ENCODE assay signal across 1 cellular context in the genomic region with DNA sequence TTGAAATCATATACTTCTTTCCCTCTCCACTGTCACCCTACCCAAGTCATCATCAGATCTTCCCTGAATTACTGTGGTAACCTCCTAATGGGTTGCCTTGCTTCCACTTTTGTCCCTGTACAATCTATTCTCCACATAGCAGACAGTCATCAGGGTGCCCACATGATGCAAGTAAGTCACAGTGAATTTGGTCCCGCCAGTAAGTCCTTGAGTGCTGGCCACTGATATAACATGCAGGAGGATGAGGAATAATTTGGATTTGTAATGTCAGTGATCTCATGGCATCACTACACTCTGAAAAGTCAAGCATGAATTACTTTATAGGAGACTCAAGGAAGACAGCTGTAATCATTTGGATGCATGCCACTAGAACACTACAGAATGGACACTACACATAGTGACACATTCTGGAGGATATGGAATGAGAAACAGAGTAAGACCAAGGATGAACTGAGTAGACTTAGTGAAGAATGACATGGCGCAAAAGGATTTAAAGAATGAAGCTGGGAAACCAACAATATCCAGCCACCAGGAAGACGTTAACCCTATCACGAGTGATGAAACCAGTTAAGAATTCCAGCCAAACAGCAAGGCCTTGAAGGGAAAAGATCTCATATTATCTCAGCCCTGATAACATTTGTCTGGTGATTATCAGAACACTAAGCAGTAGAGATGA.
TF ChIP-seq lines count a peak whose summit lies in the region.

No MANE protein-coding gene starts in this region.

TF ChIP-seq in SK-N-SH, 30 proteins besides CTCF, POLR2A, EP300 and RAD21 (continued from another document):
- TF ChIP-seq, protein P1, sequence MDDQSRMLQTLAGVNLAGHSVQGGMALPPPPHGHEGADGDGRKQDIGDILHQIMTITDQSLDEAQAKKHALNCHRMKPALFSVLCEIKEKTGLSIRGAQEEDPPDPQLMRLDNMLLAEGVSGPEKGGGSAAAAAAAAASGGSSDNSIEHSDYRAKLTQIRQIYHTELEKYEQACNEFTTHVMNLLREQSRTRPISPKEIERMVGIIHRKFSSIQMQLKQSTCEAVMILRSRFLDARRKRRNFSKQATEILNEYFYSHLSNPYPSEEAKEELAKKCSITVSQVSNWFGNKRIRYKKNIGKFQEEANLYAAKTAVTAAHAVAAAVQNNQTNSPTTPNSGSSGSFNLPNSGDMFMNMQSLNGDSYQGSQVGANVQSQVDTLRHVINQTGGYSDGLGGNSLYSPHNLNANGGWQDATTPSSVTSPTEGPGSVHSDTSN (IDR thresholded peaks at IDR 0.05), result peak; percentile 78
- TF ChIP-seq, protein P2, sequence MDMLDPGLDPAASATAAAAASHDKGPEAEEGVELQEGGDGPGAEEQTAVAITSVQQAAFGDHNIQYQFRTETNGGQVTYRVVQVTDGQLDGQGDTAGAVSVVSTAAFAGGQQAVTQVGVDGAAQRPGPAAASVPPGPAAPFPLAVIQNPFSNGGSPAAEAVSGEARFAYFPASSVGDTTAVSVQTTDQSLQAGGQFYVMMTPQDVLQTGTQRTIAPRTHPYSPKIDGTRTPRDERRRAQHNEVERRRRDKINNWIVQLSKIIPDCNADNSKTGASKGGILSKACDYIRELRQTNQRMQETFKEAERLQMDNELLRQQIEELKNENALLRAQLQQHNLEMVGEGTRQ (IDR thresholded peaks at IDR 0.05; ENCODE audit: borderline replicate concordance, low read depth, low read length), result no peak
- TF ChIP-seq SIN3A (IDR thresholded peaks at IDR 0.05; ENCODE audit: borderline replicate concordance, low read depth, low read length) (peak; percentile 52; the same call in 1 of the 2 replicates), JUND (IDR thresholded peaks at IDR 0.05) (peak; percentile 93), TAF1 (IDR thresholded peaks at IDR 0.05; ENCODE audit: borderline replicate concordance, low read depth, low read length) (no peak), YY1 (IDR thresholded peaks at IDR 0.05; ENCODE audit: low read depth) (no peak), TCF12 (IDR thresholded peaks at IDR 0.05) (peak; percentile 96), POLR2AphosphoS5 (IDR thresholded peaks at IDR 0.05; ENCODE audit: low read depth, low read length) (peak; percentile 59; the same call in 1 of the 2 replicates), MEF2A (IDR thresholded peaks at IDR 0.05; ENCODE audit: borderline replicate concordance, low read depth) (peak; percentile 60; the same call in 1 of the 2 replicates), FOSL2 (IDR thresholded peaks at IDR 0.05; ENCODE audit: borderline replicate concordance, low read depth) (peak; percentile 84; the same call in 1 of the 2 replicates), ELF1 (IDR thresholded peaks at IDR 0.05) (0 out of 2 replicates have a peak, but pooled peaks have one; percentile 45), RFX5 (IDR thresholded peaks at IDR 0.05; ENCODE audit: low read length) (no peak), TEAD4 (IDR thresholded peaks at IDR 0.05; ENCODE audit: borderline replicate concordance, insufficient read depth) (peak; percentile 96), FOXM1 (IDR thresholded peaks at IDR 0.05; ENCODE audit: low read depth) (peak; percentile 92), SMC3 (IDR thresholded peaks at IDR 0.05; ENCODE audit: low read depth, low read length) (no peak), GABPA (IDR thresholded peaks at IDR 0.05; ENCODE audit: low read depth) (no peak), CHD2 (IDR thresholded peaks at IDR 0.05; ENCODE audit: low read length, partially characterized antibody) (no peak), EZH2phosphoT487 (IDR thresholded peaks at IDR 0.05; ENCODE audit: borderline replicate concordance, low read depth) (no peak)
- TF ChIP-seq, protein P3, sequence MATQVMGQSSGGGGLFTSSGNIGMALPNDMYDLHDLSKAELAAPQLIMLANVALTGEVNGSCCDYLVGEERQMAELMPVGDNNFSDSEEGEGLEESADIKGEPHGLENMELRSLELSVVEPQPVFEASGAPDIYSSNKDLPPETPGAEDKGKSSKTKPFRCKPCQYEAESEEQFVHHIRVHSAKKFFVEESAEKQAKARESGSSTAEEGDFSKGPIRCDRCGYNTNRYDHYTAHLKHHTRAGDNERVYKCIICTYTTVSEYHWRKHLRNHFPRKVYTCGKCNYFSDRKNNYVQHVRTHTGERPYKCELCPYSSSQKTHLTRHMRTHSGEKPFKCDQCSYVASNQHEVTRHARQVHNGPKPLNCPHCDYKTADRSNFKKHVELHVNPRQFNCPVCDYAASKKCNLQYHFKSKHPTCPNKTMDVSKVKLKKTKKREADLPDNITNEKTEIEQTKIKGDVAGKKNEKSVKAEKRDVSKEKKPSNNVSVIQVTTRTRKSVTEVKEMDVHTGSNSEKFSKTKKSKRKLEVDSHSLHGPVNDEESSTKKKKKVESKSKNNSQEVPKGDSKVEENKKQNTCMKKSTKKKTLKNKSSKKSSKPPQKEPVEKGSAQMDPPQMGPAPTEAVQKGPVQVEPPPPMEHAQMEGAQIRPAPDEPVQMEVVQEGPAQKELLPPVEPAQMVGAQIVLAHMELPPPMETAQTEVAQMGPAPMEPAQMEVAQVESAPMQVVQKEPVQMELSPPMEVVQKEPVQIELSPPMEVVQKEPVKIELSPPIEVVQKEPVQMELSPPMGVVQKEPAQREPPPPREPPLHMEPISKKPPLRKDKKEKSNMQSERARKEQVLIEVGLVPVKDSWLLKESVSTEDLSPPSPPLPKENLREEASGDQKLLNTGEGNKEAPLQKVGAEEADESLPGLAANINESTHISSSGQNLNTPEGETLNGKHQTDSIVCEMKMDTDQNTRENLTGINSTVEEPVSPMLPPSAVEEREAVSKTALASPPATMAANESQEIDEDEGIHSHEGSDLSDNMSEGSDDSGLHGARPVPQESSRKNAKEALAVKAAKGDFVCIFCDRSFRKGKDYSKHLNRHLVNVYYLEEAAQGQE (IDR thresholded peaks at IDR 0.05; ENCODE audit: low read depth, low read length), result no peak
